In genomic region chr5:139397921-139398320, GRCh38 we compare ENCODE assay signal across 17 cellular contexts. TPM values are rescaled to one million over a fixed set of nuclear protein-coding genes. Genes with fewer than 3 reads are reported as not detected.
"Had no signal": no experiment of that assay in that cellular context is flagged by ENCODE, and none has a peak within 500 bp of the region (broad histone marks: within the 10 kb centered on the region; RNA-seq: fewer than 3 reads in every experiment).

No MANE protein-coding gene starts in this region.

- H3K27ac Mint-ChIP-seq: dendritic cell treated with granulocyte-macrophage colony-stimulating factor and Interleukin-4, amounts not matched to agents 40 ng/mL and 50 ng/mL, for 4 days; effector memory CD8-positive, alpha-beta T cell; type B pancreatic cell had no signal

- H3K9me3 ChIP-seq: mucosa of descending colon, right atrium auricular region had no signal

- ATAC-seq: effector memory CD8-positive, alpha-beta T cell; left lobe of liver; mucosa of descending colon; naive thymus-derived CD8-positive, alpha-beta T cell had no signal

- H3K4me3 Mint-ChIP-seq: dendritic cell treated with granulocyte-macrophage colony-stimulating factor and Interleukin-4, amounts not matched to agents 40 ng/mL and 50 ng/mL, for 4 days; effector memory CD8-positive, alpha-beta T cell; naive thymus-derived CD8-positive, alpha-beta T cell; type B pancreatic cell had no signal

- H3K27me3 Mint-ChIP-seq: effector memory CD8-positive, alpha-beta T cell had no signal

- H3K36me3 ChIP-seq: brain microvascular endothelial cell, right atrium auricular region had no signal

- DNase-seq: activated CD4-positive, alpha-beta T cell treated with anti-CD3 and anti-CD28 coated beads, Interleukin-2, amount 50 U/mL, for 4 hours; activated naive CD4-positive, alpha-beta T cell; activated T-cell treated with anti-CD3 and anti-CD28 coated beads, Interleukin-2, amount 50 U/mL, for 1 hour; amygdala; brain microvascular endothelial cell; effector memory CD8-positive, alpha-beta T cell; head of caudate nucleus; mucosa of descending colon; stimulated activated CD4-positive, alpha-beta T cell treated with anti-CD3 and anti-CD28 coated beads, Interleukin-2, amount 100 ng/mL, for 24 hours; stimulated activated naive CD4-positive, alpha-beta T cell; substantia nigra had no signal

- H3K27me3 ChIP-seq: right atrium auricular region had no signal

- H3K27ac ChIP-seq: brain microvascular endothelial cell had no signal

- H3K4me3 ChIP-seq: mucosa of descending colon, right atrium auricular region had no signal

- H3K9me3 Mint-ChIP-seq: dendritic cell treated with granulocyte-macrophage colony-stimulating factor and Interleukin-4, amounts not matched to agents 40 ng/mL and 50 ng/mL, for 4 days; effector memory CD8-positive, alpha-beta T cell; naive thymus-derived CD8-positive, alpha-beta T cell; type B pancreatic cell had no signal

RNA-seq across cellular contexts. Expression of gene SLC23A1, which starts 14.8 kb away (rescaled TPM):
- total RNA-seq: fibroblast of villous mesenchyme, right atrium auricular region had no signal
